ENCODE assay signal across 17 cellular contexts in genomic region chr1:104056786-104057185, GRCh38.
"Had no signal": no experiment of that assay in that cellular context is flagged by ENCODE, and none has a peak within 500 bp of the region (broad histone marks: within the 10 kb centered on the region; RNA-seq: fewer than 3 reads in every experiment).

No MANE protein-coding gene starts in this region.

- H3K36me3 Mint-ChIP-seq: naive thymus-derived CD4-positive, alpha-beta T cell; stimulated activated memory B cell treated with anti-CD40 and anti-IgM and Interleukin-4, amounts not matched to agents 10 μg/mL and 1 μg/mL and 100 μg/mL, for 72 hours had no signal

- H3K27me3 ChIP-seq: brain microvascular endothelial cell, left lung had no signal

- H3K27ac ChIP-seq: brain microvascular endothelial cell, epithelial cell of prostate, left lung had no signal

- H3K27ac Mint-ChIP-seq: activated T-helper 17 cell treated with anti-CD3 and anti-CD28 coated beads, Interleukin-2, amount 50 U/mL, for 72 hours; effector memory CD8-positive, alpha-beta T cell; naive thymus-derived CD4-positive, alpha-beta T cell had no signal

- H3K4me3 ChIP-seq: left lung, mucosa of descending colon had no signal

- H3K27me3 Mint-ChIP-seq: activated T-helper 17 cell treated with anti-CD3 and anti-CD28 coated beads, Interleukin-2, amount 50 U/mL, for 72 hours; effector memory CD8-positive, alpha-beta T cell; naive thymus-derived CD4-positive, alpha-beta T cell; stimulated activated memory B cell treated with anti-CD40 and anti-IgM and Interleukin-4, amounts not matched to agents 10 μg/mL and 1 μg/mL and 100 μg/mL, for 72 hours had no signal

- H3K4me1 Mint-ChIP-seq: activated T-helper 17 cell treated with anti-CD3 and anti-CD28 coated beads, Interleukin-2, amount 50 U/mL, for 72 hours; naive thymus-derived CD4-positive, alpha-beta T cell had no signal

- ATAC-seq: activated T-helper 17 cell treated with anti-CD3 and anti-CD28 coated beads, Interleukin-2, amount 50 U/mL, for 72 hours; effector memory CD8-positive, alpha-beta T cell; naive thymus-derived CD4-positive, alpha-beta T cell; stimulated activated memory B cell treated with anti-CD40 and anti-IgM and Interleukin-4, amounts not matched to agents 10 μg/mL and 1 μg/mL and 100 μg/mL, for 72 hours had no signal

- H3K4me3 Mint-ChIP-seq: activated T-helper 17 cell treated with anti-CD3 and anti-CD28 coated beads, Interleukin-2, amount 50 U/mL, for 72 hours; effector memory CD8-positive, alpha-beta T cell; naive thymus-derived CD4-positive, alpha-beta T cell; stimulated activated memory B cell treated with anti-CD40 and anti-IgM and Interleukin-4, amounts not matched to agents 10 μg/mL and 1 μg/mL and 100 μg/mL, for 72 hours had no signal

- DNase-seq: activated CD4-positive, alpha-beta T cell treated with anti-CD3 and anti-CD28 coated beads for 1 hour; activated CD4-positive, alpha-beta T cell treated with anti-CD3 and anti-CD28 coated beads, Interleukin-2, amount 50 U/mL, for 4 hours; activated naive CD4-positive, alpha-beta T cell treated with Interleukin-2 at 50 U/mL for 16 hours; anterior cingulate cortex; brain microvascular endothelial cell; dermis blood vessel endothelial cell; effector memory CD8-positive, alpha-beta T cell; foreskin melanocyte; naive thymus-derived CD4-positive, alpha-beta T cell; retina; stimulated activated CD4-positive, alpha-beta T cell treated with anti-CD3 and anti-CD28 coated beads, Interleukin-2, amount 100 ng/mL, for 48 hours; T-helper 9 cell had no signal

- H3K36me3 ChIP-seq: brain microvascular endothelial cell, left lung had no signal

- H3K4me1 ChIP-seq: left lung had no signal
